ENCODE assay signal across 25 cellular contexts in genomic region chr5:168843277-168843997, GRCh38.
DNase-seq lines count a peak whose midpoint lies in the region; ATAC-seq and TF ChIP-seq lines count a peak whose summit lies in the region.
"Had no signal": no experiment of that assay in that cellular context is flagged by ENCODE, and none has a peak within 500 bp of the region (broad histone marks: within the 10 kb centered on the region; RNA-seq: fewer than 3 reads in every experiment).

No MANE protein-coding gene starts in this region.

- no peak overlapping the region for H3K4me3 ChIP-seq in cardiac fibroblast (replicated peaks in 1 of 2; ENCODE audit: low read depth in 2 of 2, low read length in 2 of 2)
- H3K4me3 ChIP-seq in heart left ventricle = peak overlapping the region in 7 of 12 donors; percentile 1 to 36 (median 25)
- no peak overlapping the region for H3K4me3 ChIP-seq in aorta (ENCODE audit: low read length in 2 of 2)
- H3K4me3 ChIP-seq: body of pancreas, SJSA1, tibial nerve had no signal

- DNase-seq in Right ventricle myocardium inferior (ENCODE audit: missing footprints) (no peak), cardiac septum (ENCODE audit: low spot score) (no peak), cardiac fibroblast (ENCODE audit: low read depth in 2 of 2) (peak; percentile 58 to 66), heart left ventricle (no peak), aorta (no peak)
- no peak for DNase-seq in central memory CD4-positive, alpha-beta T cell
- DNase-seq: 8988T; activated CD4-positive, alpha-beta T cell treated with anti-CD3 and anti-CD28 coated beads, Interleukin-2, amount 10 ng/mL, durations not matched to agents 24 days and 14 days; activated gamma-delta T cell; activated naive CD8-positive, alpha-beta T cell treated with anti-CD3 and anti-CD28 coated beads, Interleukin-2, amount 50 U/mL, for 24 hours; activated T-cell treated with anti-CD3 and anti-CD28 coated beads, Interleukin-2, amount 50 U/mL, for 24 hours; body of pancreas; DMS153; effector memory CD8-positive, alpha-beta T cell; erythroblast; HCEC 1CT; MV-4-11; NCI-H446; NCI-H774 had no signal

- intact Hi-C loops in Right ventricle myocardium inferior (cut with DNase I) = no loop called here
- intact Hi-C loops in cardiac septum (cut with DNase I) = loop anchor here (2.0 kb wide), 1 partner anchor 31 kb away; no protein-coding TSS in a partner anchor
- intact Hi-C loops in heart left ventricle (cut with DNase I) = no loop called here
- intact Hi-C loops in aorta (cut with DNase I) = no loop called here

- H3K27ac ChIP-seq in heart left ventricle (peak overlapping the region; percentile 4 to 97 (median 78)), aorta (ENCODE audit: low read depth in 1 of 2, low read length in 2 of 2) (no peak overlapping the region)
- H3K27ac ChIP-seq: body of pancreas, HL-60, KMS-11, SJSA1, tibial nerve had no signal

- TF ChIP-seq CTCF in cardiac fibroblast (IDR thresholded peaks at IDR 0.05; ENCODE audit: low read depth, low read length) (no peak), heart left ventricle (IDR thresholded peaks at IDR 0.05) (no peak)

- no peaks in the 10 kb centered on the region for H3K9me3 ChIP-seq in heart left ventricle
- H3K9me3 ChIP-seq in aorta (ENCODE audit: control insufficient read depth, low read length) = no peaks in the 10 kb centered on the region
- H3K9me3 ChIP-seq: body of pancreas, SJSA1, tibial nerve had no signal

- H3K4me1 ChIP-seq in heart left ventricle (peaks cover 0 to 17% (median 4%) of the 10 kb centered on the region in 12 donors), aorta (ENCODE audit: control insufficient read depth in 1 of 2, insufficient read depth in 2 of 2, low read length in 2 of 2) (peaks cover 0 to 7% of the 10 kb centered on the region in 2 donors)
- H3K4me1 ChIP-seq: body of pancreas, SJSA1 had no signal

- no peaks in the 10 kb centered on the region for H3K27me3 ChIP-seq in heart left ventricle
- H3K27me3 ChIP-seq in aorta (ENCODE audit: control insufficient read depth in 1 of 2, insufficient read depth in 2 of 2, low read length in 1 of 2) = no peaks in the 10 kb centered on the region
- H3K27me3 ChIP-seq: body of pancreas, SJSA1, tibial nerve had no signal

- H3K36me3 ChIP-seq in heart left ventricle = no peaks in the 10 kb centered on the region
- H3K36me3 ChIP-seq in aorta (ENCODE audit: control insufficient read depth in 1 of 2, insufficient read depth in 2 of 2, low read length in 1 of 2) = no peaks in the 10 kb centered on the region
- H3K36me3 ChIP-seq: tibial nerve had no signal

- no peak for TF ChIP-seq POLR2A in heart left ventricle (IDR thresholded peaks at IDR 0.05)

- WGBS in heart left ventricle, 4 donors = 31 to 55% (median 42%) methylated on average over 6 of the region's 6 CpGs
- 34 to 47% methylated on average over 6 of the region's 6 CpGs for WGBS in aorta, 2 donors

- ATAC-seq in Right ventricle myocardium inferior (peak; percentile 66), heart left ventricle (peak; percentile 52 to 82 (median 80)), aorta (ENCODE audit: low FRiP score) (peak; percentile 13), GM21515 (IDR thresholded peaks at IDR 0.05; ENCODE audit: unreplicated experiment) (no peak), GM19023 (IDR thresholded peaks at IDR 0.05; ENCODE audit: unreplicated experiment) (no peak)
- ATAC-seq: activated naive CD8-positive, alpha-beta T cell treated with anti-CD3 and anti-CD28 coated beads, Interleukin-2, amount 50 U/mL, for 24 hours; body of pancreas; effector memory CD8-positive, alpha-beta T cell had no signal

Comparison
In these comparisons a context has a peak if more than half of its experiments do, and no peak if none do; other contexts are left out.
1. ATAC-seq: peak in Right ventricle myocardium inferior (single experiment), heart left ventricle (4 of 4) and aorta (single experiment); none in GM21515 (single experiment) and GM19023 (single experiment).
2. DNase-seq: peak in cardiac fibroblast (2 of 2); none in Right ventricle myocardium inferior (single experiment), cardiac septum (single experiment), heart left ventricle (0 of 5), aorta (0 of 2) and central memory CD4-positive, alpha-beta T cell (single experiment).
3. H3K4me3 ChIP-seq: peak in heart left ventricle (7 of 12); none in cardiac fibroblast (0 of 2) and aorta (0 of 2).
4. H3K27ac ChIP-seq: peak in heart left ventricle (12 of 12); none in aorta (0 of 2).